9 cellular contexts compared by ENCODE assay signal in genomic region chrX:69133561-69134542, GRCh38. TPM values are rescaled to one million over a fixed set of nuclear protein-coding genes. Genes with fewer than 3 reads are reported as not detected.
DNase-seq lines count a peak whose midpoint lies in the region; ATAC-seq, FAIRE-seq and TF ChIP-seq lines count a peak whose summit lies in the region.
"Had no signal": no experiment of that assay in that cellular context is flagged by ENCODE, and none has a peak within 500 bp of the region (broad histone marks: within the 10 kb centered on the region; RNA-seq: fewer than 3 reads in every experiment).

No MANE protein-coding gene starts in this region.

- H3K27me3 ChIP-seq in H1 (replicated peaks in 1 of 4; ENCODE audit: control insufficient read depth in 3 of 4, extremely low read depth in 1 of 4, insufficient read depth in 3 of 4, low read length in 3 of 4) = peaks cover 0 to 12% (median 5%) of the 10 kb centered on the region in 4 experiments; a peak in 4 of 7 replicates
- H3K27me3 ChIP-seq in pancreas = no peaks in the 10 kb centered on the region

- H3K4me1 ChIP-seq in H1 (replicated peaks in 1 of 4; ENCODE audit: control insufficient read depth in 3 of 4, insufficient read depth in 4 of 4, low read length in 3 of 4) = peaks cover 7 to 34% (median 26%) of the 10 kb centered on the region in 4 experiments
- H3K4me1 ChIP-seq in pancreas = no peaks in the 10 kb centered on the region

- peaks cover 9% of the 10 kb centered on the region for H3K27me3 Mint-ChIP-seq in activated T-helper 17 cell treated with anti-CD3 and anti-CD28 coated beads, Interleukin-2, amount 50 U/mL, for 72 hours
- peaks cover 8% of the 10 kb centered on the region for H3K27me3 Mint-ChIP-seq in activated CD4-positive, alpha-beta memory T cell treated with anti-CD3 and anti-CD28 coated beads, Interleukin-2, amount 10 ng/mL, durations not matched to agents 7 days and 5 days

- ATAC-seq in pancreas (peak in 3 of 4 donors; percentile 61 to 73 (median 64)), HG03571 (IDR thresholded peaks at IDR 0.05; ENCODE audit: unreplicated experiment) (no peak)
- ATAC-seq in activated T-helper 17 cell treated with anti-CD3 and anti-CD28 coated beads, Interleukin-2, amount 50 U/mL, for 72 hours (replicated peaks) = no peak

- H2BK15ac ChIP-seq in H1 (ENCODE audit: low read length) = no peak overlapping the region

- no peak overlapping the region for H3K14ac ChIP-seq in H1 (ENCODE audit: insufficient read length)

- TF ChIP-seq EP300 in H1 (IDR thresholded peaks at IDR 0.05; ENCODE audit: borderline replicate concordance in 1 of 2, low read depth in 2 of 2, low read length in 2 of 2) = no peak

- H2BK20ac ChIP-seq in H1 (ENCODE audit: low read length) = no peak overlapping the region

- peak; percentile 50 to 70 for TF ChIP-seq RAD21 in H1 (IDR thresholded peaks at IDR 0.05 in 1 of 2, conservative IDR thresholded peaks at IDR 0.05 in 1 of 2; ENCODE audit: low read depth in 2 of 2, low read length in 2 of 2)

- no peak overlapping the region for H3K4ac ChIP-seq in H1 (replicated peaks; ENCODE audit: insufficient read length, low read depth, low read length)

- no peak overlapping the region for H3K23ac ChIP-seq in H1 (ENCODE audit: insufficient read length)

- H3K79me2 ChIP-seq in H1 (ENCODE audit: control insufficient read depth in 1 of 2, insufficient read depth in 2 of 2, low read length in 2 of 2) = no peaks in the 10 kb centered on the region

- no peak overlapping the region for H4K5ac ChIP-seq in H1 (ENCODE audit: insufficient read length, low read depth, low read length)

- no peak overlapping the region for H4K8ac ChIP-seq in H1 (ENCODE audit: extremely low read depth, insufficient read depth, low read length)

- FAIRE-seq in H1 (lab: Jason Lieb, UNC) (peak; percentile 97), pancreas (lab: Jason Lieb, UNC) (peak; percentile 13)

- H4K91ac ChIP-seq in H1 (replicated peaks; ENCODE audit: insufficient read length, low read length) = no peak overlapping the region

- no peak overlapping the region for H2BK5ac ChIP-seq in H1 (ENCODE audit: low read depth, low read length)

- H3K4me1 Mint-ChIP-seq in activated T-helper 17 cell treated with anti-CD3 and anti-CD28 coated beads, Interleukin-2, amount 50 U/mL, for 72 hours = no peaks in the 10 kb centered on the region
- no peaks in the 10 kb centered on the region for H3K4me1 Mint-ChIP-seq in activated CD4-positive, alpha-beta memory T cell treated with anti-CD3 and anti-CD28 coated beads, Interleukin-2, amount 10 ng/mL, durations not matched to agents 7 days and 5 days

- no peak overlapping the region for H3K4me3 Mint-ChIP-seq in activated T-helper 17 cell treated with anti-CD3 and anti-CD28 coated beads, Interleukin-2, amount 50 U/mL, for 72 hours
- H3K4me3 Mint-ChIP-seq in activated CD4-positive, alpha-beta memory T cell treated with anti-CD3 and anti-CD28 coated beads, Interleukin-2, amount 10 ng/mL, durations not matched to agents 7 days and 5 days = no peak overlapping the region
- H3K4me3 Mint-ChIP-seq: T-helper 1 cell treated with Interleukin-12 subunit alpha and Interleukin-12 subunit beta and Interleukin-4 antibody, amounts not matched to agents 30 μg/mL and 1 μg/mL, for 36 hours had no signal

- no peak overlapping the region for H3K18ac ChIP-seq in H1 (ENCODE audit: extremely low read depth, low read length)

- H2BK120ac ChIP-seq in H1 (replicated peaks; ENCODE audit: low read depth, low read length) = no peak overlapping the region

- H3K4me2 ChIP-seq in H1 (ENCODE audit: insufficient read depth in 1 of 2, low read depth in 2 of 2, low read length in 2 of 2) = peak overlapping the region in 1 of 2 experiments; percentile 3; a peak in 1 of 4 replicates

- H2BK12ac ChIP-seq in H1 (ENCODE audit: low read depth, low read length) = no peak overlapping the region

- H2AK5ac ChIP-seq in H1 (ENCODE audit: low read depth, low read length) = no peak overlapping the region

- POLR2A ChIA-PET in H1 (lab: Charles Lee; ENCODE audit: partially characterized antibody) = interaction anchor here (1.0 to 2.0 kb wide), 3 partner anchors 24 to 47 kb away, joined by 3 to 6 read pairs (median 3); no protein-coding TSS in a partner anchor
- POLR2A ChIA-PET in activated CD4-positive, alpha-beta memory T cell treated with anti-CD3 and anti-CD28 coated beads, Interleukin-2, amount 10 ng/mL, durations not matched to agents 7 days and 5 days (lab: Charles Lee) = no interaction called here

- H3K36me3 ChIP-seq in H1 (ENCODE audit: control insufficient read depth in 2 of 4, insufficient read depth in 4 of 4, low read length in 3 of 4) = no peaks in the 10 kb centered on the region
- H3K36me3 ChIP-seq in pancreas = no peaks in the 10 kb centered on the region

- peak; percentile 41 for DNase-seq in NCI-H2227 treated with DMSO at 0.1 percent for 48 hours (lab: John Stamatoyannopoulos, UW)
- peak in 1 of 2 experiments; percentile 49 for DNase-seq in H1 (ENCODE audit: low read depth in 1 of 2, low spot score in 2 of 2)
- DNase-seq in pancreas = peak in 1 of 6 donors; percentile 18
- no peak for DNase-seq in activated CD4-positive, alpha-beta memory T cell treated with anti-CD3 and anti-CD28 coated beads, Interleukin-2, amount 10 ng/mL, durations not matched to agents 7 days and 5 days
- DNase-seq in coronary artery (ENCODE audit: low spot score) = no peak

- H3K9me3 ChIP-seq in H1 (ENCODE audit: insufficient read depth in 2 of 2, low read depth in 1 of 2, low read length in 1 of 2) (no peaks in the 10 kb centered on the region), pancreas (no peaks in the 10 kb centered on the region)

- no peaks in the 10 kb centered on the region for H3K36me3 Mint-ChIP-seq in activated T-helper 17 cell treated with anti-CD3 and anti-CD28 coated beads, Interleukin-2, amount 50 U/mL, for 72 hours (ENCODE audit: low read depth)
- H3K36me3 Mint-ChIP-seq in activated CD4-positive, alpha-beta memory T cell treated with anti-CD3 and anti-CD28 coated beads, Interleukin-2, amount 10 ng/mL, durations not matched to agents 7 days and 5 days (ENCODE audit: low read depth) = no peaks in the 10 kb centered on the region

- H3K4me3 ChIP-seq in H1 (ENCODE audit: extremely low read depth in 1 of 4, insufficient read depth in 2 of 4, low read depth in 3 of 4, low read length in 4 of 4) (no peak overlapping the region), pancreas (no peak overlapping the region), coronary artery (no peak overlapping the region)

- no peaks in the 10 kb centered on the region for H3K9me3 Mint-ChIP-seq in activated T-helper 17 cell treated with anti-CD3 and anti-CD28 coated beads, Interleukin-2, amount 50 U/mL, for 72 hours
- no peaks in the 10 kb centered on the region for H3K9me3 Mint-ChIP-seq in activated CD4-positive, alpha-beta memory T cell treated with anti-CD3 and anti-CD28 coated beads, Interleukin-2, amount 10 ng/mL, durations not matched to agents 7 days and 5 days
- H3K9me3 Mint-ChIP-seq: T-helper 1 cell treated with Interleukin-12 subunit alpha and Interleukin-12 subunit beta and Interleukin-4 antibody, amounts not matched to agents 30 μg/mL and 1 μg/mL, for 36 hours had no signal

- no peak overlapping the region for H3K9ac ChIP-seq in H1 (replicated peaks in 1 of 4; ENCODE audit: extremely low read depth in 1 of 4, low read depth in 3 of 4, low read length in 3 of 4)

- no peak for TF ChIP-seq POLR2A in H1 (IDR thresholded peaks at IDR 0.05; ENCODE audit: control extremely low read depth in 1 of 2, low read depth in 2 of 2, low read length in 2 of 2)

- H3K56ac ChIP-seq in H1 (replicated peaks; ENCODE audit: insufficient read length, low read depth, low read length) = no peak overlapping the region

- TF ChIP-seq CTCF in GM12872 (IDR thresholded peaks at IDR 0.05; ENCODE audit: insufficient read depth, low read depth, low read length) = peak; percentile 35
- peak; percentile 41 to 77 (median 70) for TF ChIP-seq CTCF in H1 (IDR thresholded peaks at IDR 0.05; ENCODE audit: control extremely low read depth in 1 of 3, insufficient read depth in 1 of 3, low read depth in 1 of 3, low read length in 3 of 3)
- TF ChIP-seq CTCF in pancreas (IDR thresholded peaks at IDR 0.05) = peak in 1 of 4 donors; percentile 30
- TF ChIP-seq CTCF in coronary artery (IDR thresholded peaks at IDR 0.05) = no peak

- CTCF ChIA-PET in H1 (lab: Charles Lee; ENCODE audit: partially characterized antibody) = interaction anchor here (0.6 to 3.5 kb wide), 20 partner anchors 9 to 306 kb away, joined by 3 to 19 read pairs (median 4); partner anchors contain the start of gene PJA1
- CTCF ChIA-PET in activated CD4-positive, alpha-beta memory T cell treated with anti-CD3 and anti-CD28 coated beads, Interleukin-2, amount 10 ng/mL, durations not matched to agents 7 days and 5 days (lab: Charles Lee) = no interaction called here

- intact Hi-C loops in pancreas (cut with DNase I) = no loop called here

- no peaks in the 10 kb centered on the region; the same call in 1 of the 2 replicates for H3K23me2 ChIP-seq in H1 (ENCODE audit: low read depth, low read length)

- H2AFZ ChIP-seq in H1 (ENCODE audit: low read length) = no peak overlapping the region

- H4K20me1 ChIP-seq in H1 (replicated peaks in 1 of 2; ENCODE audit: control insufficient read depth in 1 of 2, insufficient read depth in 2 of 2, low read length in 2 of 2) = no peaks in the 10 kb centered on the region

- no peak overlapping the region for H3K27ac Mint-ChIP-seq in activated T-helper 17 cell treated with anti-CD3 and anti-CD28 coated beads, Interleukin-2, amount 50 U/mL, for 72 hours
- no peak overlapping the region for H3K27ac Mint-ChIP-seq in activated CD4-positive, alpha-beta memory T cell treated with anti-CD3 and anti-CD28 coated beads, Interleukin-2, amount 10 ng/mL, durations not matched to agents 7 days and 5 days
- H3K27ac Mint-ChIP-seq: T-helper 1 cell treated with Interleukin-12 subunit alpha and Interleukin-12 subunit beta and Interleukin-4 antibody, amounts not matched to agents 30 μg/mL and 1 μg/mL, for 36 hours had no signal

- H3K27ac ChIP-seq in H1 (ENCODE audit: low read depth, low read length) = no peak overlapping the region
- H3K27ac ChIP-seq in pancreas = no peak overlapping the region
- H3K27ac ChIP-seq in coronary artery = no peak overlapping the region

- H3K79me1 ChIP-seq in H1 (ENCODE audit: low read depth, low read length) = no peaks in the 10 kb centered on the region

- WGBS in H1 (ENCODE audit: extremely low coverage in 1 of 2, insufficient coverage in 1 of 2, insufficient read length in 1 of 2, insufficient replicate concordance in 2 of 2, low coverage in 1 of 2, low lambda C conversion rate in 2 of 2, missing lambda C conversion rate in 1 of 2), 2 experiments = 42% methylated on average over 8 of the region's 9 CpGs; no CpG with 5 or more reads in 1 of the 2 experiments
- 53 to 58% methylated on average over 9 of the region's 9 CpGs for WGBS in pancreas, 2 donors

RNA-seq across cellular contexts. Expression of gene PJA1, which starts 31.4 kb away (rescaled TPM):
- 34.9 and 37.0 TPM in 2 replicates for total RNA-seq in H1 (2021; fragmentation: NEBNext Ultra II Directional; extraction: Animal tissue kit (Norgen Biotek cat#: 25700))
- polyA plus RNA-seq in H1 (2011; rRNA removed) = 25.7 and 26.8 TPM in 2 replicates
- 33.0 TPM for polyA plus RNA-seq in H1 (2011; cell fraction: cytosol; rRNA removed)
- 28.4 TPM for polyA plus RNA-seq in H1 (2011; cell fraction: nucleus; rRNA removed)
- 39.6 to 41.5 TPM (median 40.5 TPM) in 4 replicates for polyA plus RNA-seq in H1 (2012, experiment 1 of 2)
- polyA plus RNA-seq in H1 (2012, experiment 2 of 2) = 18.2 TPM
- 39.3 TPM for polyA plus RNA-seq in H1 (2013, experiment 1 of 2)
- polyA plus RNA-seq in H1 (2013, experiment 2 of 2) = 40.0 TPM
- 34.9 and 41.8 TPM in 2 replicates for polyA minus RNA-seq in H1 (2011; rRNA and poly(A)+ RNA removed)
- 12.9 TPM for polyA minus RNA-seq in H1 (2011; cell fraction: cytosol; rRNA and poly(A)+ RNA removed)
- 9.8 TPM for polyA minus RNA-seq in H1 (2011; cell fraction: nucleus; rRNA and poly(A)+ RNA removed)
- total RNA-seq in pancreas = 10 to 100 TPM in 3 of 6 donors, 1 to 10 TPM in 3; 6.1 to 20.0 (median 8.8) TPM
- polyA plus RNA-seq in pancreas = 10 to 100 TPM in 1 of 2 donors, 1 to 10 TPM in 1; 5.4 to 16.6 TPM
- total RNA-seq in activated T-helper 17 cell treated with anti-CD3 and anti-CD28 coated beads, Interleukin-2, amount 50 U/mL, for 72 hours = 10 to 100 TPM; 13.6 to 21.3 TPM
- 10 to 100 TPM; 15.4 to 19.5 TPM for total RNA-seq in activated CD4-positive, alpha-beta memory T cell treated with anti-CD3 and anti-CD28 coated beads, Interleukin-2, amount 10 ng/mL, durations not matched to agents 7 days and 5 days

Comparison
In these comparisons a context has a peak if more than half of its experiments do, and no peak if none do; other contexts are left out.
1. ATAC-seq: peak in pancreas (3 of 4); none in activated T-helper 17 cell treated with anti-CD3 and anti-CD28 coated beads, Interleukin-2, amount 50 U/mL, for 72 hours (single experiment) and HG03571 (single experiment).